Comparison of ENCODE assay signal across 9 cellular contexts in genomic region chr15:79769081-79769481, GRCh38.
DNase-seq lines count a peak whose midpoint lies in the region; ATAC-seq and TF ChIP-seq lines count a peak whose summit lies in the region.
"Had no signal": no experiment of that assay in that cellular context is flagged by ENCODE, and none has a peak within 500 bp of the region (broad histone marks: within the 10 kb centered on the region; RNA-seq: fewer than 3 reads in every experiment).

No MANE protein-coding gene starts in this region.

- H3K4me1 ChIP-seq in OCI-LY3 (ENCODE audit: low read length) (peaks cover 19% of the 10 kb centered on the region; the same call in 1 of the 2 replicates), fibroblast of lung (ENCODE audit: control insufficient read depth, extremely low read depth, insufficient read depth, low read length) (no peaks in the 10 kb centered on the region)

- no peak overlapping the region for H3K4me3 Mint-ChIP-seq in progenitor cell of endocrine pancreas (ENCODE audit: low read depth)

- no peak overlapping the region for H3K4me3 ChIP-seq in OCI-LY3 (ENCODE audit: low read length)
- no peak overlapping the region for H3K4me3 ChIP-seq in fibroblast of lung (replicated peaks in 1 of 4; ENCODE audit: control extremely low read depth in 1 of 4, insufficient read depth in 1 of 4, low read depth in 3 of 4, low read length in 4 of 4)
- H3K4me3 ChIP-seq: skin epidermis had no signal

- no peaks in the 10 kb centered on the region for H3K79me2 ChIP-seq in OCI-LY3 (ENCODE audit: low read length)
- no peaks in the 10 kb centered on the region for H3K79me2 ChIP-seq in fibroblast of lung (ENCODE audit: control insufficient read depth, insufficient read depth, low read length)

- no peak overlapping the region for H3K27ac ChIP-seq in OCI-LY3 (ENCODE audit: low read length)
- no peak overlapping the region for H3K27ac ChIP-seq in fibroblast of lung (ENCODE audit: insufficient read depth, low read length)
- H3K27ac ChIP-seq: skin epidermis had no signal

- no peaks in the 10 kb centered on the region for H3K9me3 ChIP-seq in OCI-LY3 (ENCODE audit: insufficient read depth, low read length)
- no peaks in the 10 kb centered on the region for H3K9me3 ChIP-seq in fibroblast of lung (ENCODE audit: control insufficient read depth, insufficient read depth, low read depth, low read length)

- H4K20me1 ChIP-seq in OCI-LY3 (ENCODE audit: insufficient read depth, low read length) = no peaks in the 10 kb centered on the region
- H4K20me1 ChIP-seq in fibroblast of lung (ENCODE audit: control insufficient read depth, extremely low read depth, insufficient read depth, low read length) = no peaks in the 10 kb centered on the region

- H2AFZ ChIP-seq in OCI-LY3 (ENCODE audit: low read depth, low read length) (no peak overlapping the region; the same call in 1 of the 2 replicates), fibroblast of lung (ENCODE audit: low read length) (no peak overlapping the region)

- TF ChIP-seq CTCF in GM12872 (IDR thresholded peaks at IDR 0.05; ENCODE audit: insufficient read depth, low read depth, low read length) (peak; percentile 63), OCI-LY3 (IDR thresholded peaks at IDR 0.05; ENCODE audit: low read depth, low read length) (peak; percentile 90), fibroblast of lung (conservative IDR thresholded peaks at IDR 0.05 in 1 of 2, IDR thresholded peaks at IDR 0.05 in 1 of 2; ENCODE audit: low read depth in 1 of 2, low read length in 2 of 2) (peak; percentile 13 to 18), progenitor cell of endocrine pancreas (IDR thresholded peaks at IDR 0.05; ENCODE audit: unreplicated experiment) (no peak)

- H3K27ac Mint-ChIP-seq in progenitor cell of endocrine pancreas = no peak overlapping the region

- H3K27me3 Mint-ChIP-seq in progenitor cell of endocrine pancreas = no peaks in the 10 kb centered on the region

- no peaks in the 10 kb centered on the region for H3K36me3 Mint-ChIP-seq in progenitor cell of endocrine pancreas (ENCODE audit: insufficient read depth)

- H3K4me2 ChIP-seq in OCI-LY3 (ENCODE audit: low read length) (no peak overlapping the region), fibroblast of lung (ENCODE audit: extremely low read depth, insufficient read depth, low read length) (no peak overlapping the region)

- H3K9ac ChIP-seq in OCI-LY3 (ENCODE audit: low read length) (peak overlapping the region; percentile 6; the same call in 1 of the 2 replicates), fibroblast of lung (ENCODE audit: insufficient read depth, low read length) (no peak overlapping the region)

- H3K27me3 ChIP-seq in OCI-LY3 (ENCODE audit: low read depth, low read length) (no peaks in the 10 kb centered on the region), fibroblast of lung (ENCODE audit: control insufficient read depth, insufficient read depth, low read length) (no peaks in the 10 kb centered on the region)

- ATAC-seq in GM21515 (IDR thresholded peaks at IDR 0.05; ENCODE audit: unreplicated experiment) (no peak), sciatic nerve (no peak)

- H3K4me1 Mint-ChIP-seq in progenitor cell of endocrine pancreas (ENCODE audit: low read depth) = no peaks in the 10 kb centered on the region

- in situ Hi-C loops in ACHN (cut with HindIII; ENCODE audit: low pct_ligation_motif_present, low pct_unique_long_range_greater_than_20kb, low sequenced_read_pairs) = no loop called here

- DNase-seq in ACHN = peak; percentile 16
- DNase-seq in fibroblast of lung (ENCODE audit: low read depth in 2 of 2) = peak in 1 of 2 donors; percentile 3
- no peak for DNase-seq in progenitor cell of endocrine pancreas (ENCODE audit: low spot score, unreplicated experiment)
- DNase-seq in sciatic nerve (ENCODE audit: low spot score) = no peak
- no peak for DNase-seq in mesenteric fat pad (ENCODE audit: low spot score)

- intact Hi-C loops in sciatic nerve (cut with DNase I) = no loop called here

- peaks cover 16% of the 10 kb centered on the region for H3K9me3 Mint-ChIP-seq in progenitor cell of endocrine pancreas (ENCODE audit: low read depth)

- peaks cover 1% of the 10 kb centered on the region for H3K36me3 ChIP-seq in OCI-LY3 (replicated peaks; ENCODE audit: low read depth, low read length)
- no peaks in the 10 kb centered on the region for H3K36me3 ChIP-seq in fibroblast of lung (ENCODE audit: control insufficient read depth, insufficient read depth, low read length)
